Comparison of ENCODE assay signal across 31 cellular contexts in the genomic region with DNA sequence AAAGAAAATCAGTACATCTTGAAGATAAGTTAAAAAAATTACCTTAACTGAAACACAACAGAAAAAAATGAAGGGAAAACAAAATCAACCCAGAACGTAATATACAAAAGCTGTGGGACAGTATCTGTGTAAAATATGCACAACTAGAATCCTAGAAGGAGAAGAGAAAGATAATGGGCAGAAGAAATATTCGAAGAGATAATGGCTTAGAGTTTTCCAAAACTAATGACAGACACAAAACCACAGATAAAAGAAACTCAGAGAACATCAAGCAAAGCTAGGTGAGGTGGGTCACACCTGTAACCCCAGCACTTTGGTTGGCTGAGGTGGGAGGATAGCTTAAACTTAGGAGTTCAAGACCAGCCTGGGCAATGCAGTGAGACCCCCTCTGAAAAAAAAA.
"Had no signal": no experiment of that assay in that cellular context is flagged by ENCODE, and none has a peak within 500 bp of the region (broad histone marks: within the 10 kb centered on the region; RNA-seq: fewer than 3 reads in every experiment).

No MANE protein-coding gene starts in this region.

- DNase-seq: naive thymus-derived CD4-positive, alpha-beta T cell; natural killer cell; nucleus accumbens; ovary; posterior cingulate gyrus; psoas muscle; right cardiac atrium; right lobe of liver; sigmoid colon; small intestine; stimulated activated CD4-positive, alpha-beta T cell treated with anti-CD3 and anti-CD28 coated beads, Interleukin-15, amount 100 ng/mL, for 24 hours; stimulated activated CD4-positive, alpha-beta T cell treated with anti-CD3 and anti-CD28 coated beads, Interleukin-2, amount 100 ng/mL, for 24 hours; stimulated activated CD4-positive, alpha-beta T cell treated with anti-CD3 and anti-CD28 coated beads, Interleukin-2, amount 100 ng/mL, for 48 hours; stimulated activated CD4-positive, alpha-beta T cell treated with anti-CD3 and anti-CD28 coated beads, Interleukin-4, amount 100 ng/mL, for 24 hours; stimulated activated naive CD4-positive, alpha-beta T cell; stimulated activated naive CD8-positive, alpha-beta T cell treated with anti-CD3 and anti-CD28 coated beads, Interleukin-15, amount 100 ng/mL, for 72 hours; stimulated activated naive CD8-positive, alpha-beta T cell treated with anti-CD3 and anti-CD28 coated beads, Interleukin-15, Interleukin-2, amounts not matched to agents 100 U/mL and 50 U/mL, for 24 hours; substantia nigra; testis; tibial artery; transverse colon; upper lobe of right lung; uterus had no signal

- H3K36me3 Mint-ChIP-seq: natural killer cell had no signal

- H3K79me2 ChIP-seq: parathyroid adenoma had no signal

- ATAC-seq: naive thymus-derived CD4-positive, alpha-beta T cell; natural killer cell; psoas muscle; right cardiac atrium; right lobe of liver; stimulated activated memory B cell treated with anti-CD40 and anti-IgM and Interleukin-4, amounts not matched to agents 10 μg/mL and 1 μg/mL and 100 μg/mL, for 72 hours; stimulated activated naive CD8-positive, alpha-beta T cell treated with anti-CD3 and anti-CD28 coated beads, Interleukin-15, amount 100 ng/mL, for 72 hours; stimulated activated naive CD8-positive, alpha-beta T cell treated with anti-CD3 and anti-CD28 coated beads, Interleukin-15, Interleukin-2, amounts not matched to agents 100 U/mL and 50 U/mL, for 24 hours; upper lobe of right lung had no signal

- H3K4me3 Mint-ChIP-seq: naive thymus-derived CD4-positive, alpha-beta T cell; natural killer cell; nephron; neural crest cell; stimulated activated memory B cell treated with anti-CD40 and anti-IgM and Interleukin-4, amounts not matched to agents 10 μg/mL and 1 μg/mL and 100 μg/mL, for 72 hours; stimulated activated naive CD8-positive, alpha-beta T cell treated with anti-CD3 and anti-CD28 coated beads, Interleukin-15, amount 100 ng/mL, for 72 hours; type B pancreatic cell had no signal

- H3K9me3 ChIP-seq: neutrophil, ovary, psoas muscle, right lobe of liver, sigmoid colon, suprapubic skin, testis, tibial artery, transverse colon, upper lobe of right lung, uterus had no signal

- H3K4me1 Mint-ChIP-seq: natural killer cell, neural crest cell had no signal

- H3K27ac ChIP-seq: neutrophil, ovary, parathyroid adenoma, psoas muscle, right lobe of liver, sigmoid colon, suprapubic skin, testis, tibial artery, transverse colon, upper lobe of right lung, uterus had no signal

- H3K9ac ChIP-seq: parathyroid adenoma had no signal

- H3K27me3 ChIP-seq: neutrophil, ovary, right lobe of liver, sigmoid colon, suprapubic skin, testis, tibial artery, transverse colon, upper lobe of right lung, uterus had no signal

- H3K27me3 Mint-ChIP-seq: naive thymus-derived CD4-positive, alpha-beta T cell; progenitor cell of endocrine pancreas; stimulated activated memory B cell treated with anti-CD40 and anti-IgM and Interleukin-4, amounts not matched to agents 10 μg/mL and 1 μg/mL and 100 μg/mL, for 72 hours; stimulated activated naive CD8-positive, alpha-beta T cell treated with anti-CD3 and anti-CD28 coated beads, Interleukin-15, amount 100 ng/mL, for 72 hours; type B pancreatic cell had no signal

- H2AFZ ChIP-seq: parathyroid adenoma had no signal

- FAIRE-seq: small intestine had no signal

- H3K9me3 Mint-ChIP-seq: naive thymus-derived CD4-positive, alpha-beta T cell; natural killer cell; neural crest cell; stimulated activated memory B cell treated with anti-CD40 and anti-IgM and Interleukin-4, amounts not matched to agents 10 μg/mL and 1 μg/mL and 100 μg/mL, for 72 hours; stimulated activated naive CD8-positive, alpha-beta T cell treated with anti-CD3 and anti-CD28 coated beads, Interleukin-15, amount 100 ng/mL, for 72 hours; type B pancreatic cell had no signal

- H3K4me3 ChIP-seq: ovary, psoas muscle, right lobe of liver, sigmoid colon, suprapubic skin, testis, tibial artery, transverse colon, upper lobe of right lung, uterus had no signal

- H3K27ac Mint-ChIP-seq: natural killer cell; nephron; progenitor cell of endocrine pancreas; stimulated activated memory B cell treated with anti-CD40 and anti-IgM and Interleukin-4, amounts not matched to agents 10 μg/mL and 1 μg/mL and 100 μg/mL, for 72 hours; stimulated activated naive CD8-positive, alpha-beta T cell treated with anti-CD3 and anti-CD28 coated beads, Interleukin-15, amount 100 ng/mL, for 72 hours; type B pancreatic cell had no signal

- H3K4me1 ChIP-seq: parathyroid adenoma, psoas muscle, suprapubic skin, testis, transverse colon, upper lobe of right lung, uterus had no signal

- H3K36me3 ChIP-seq: neutrophil, ovary, right lobe of liver, suprapubic skin, tibial artery, transverse colon, upper lobe of right lung, uterus had no signal
